In genomic region chr11:134139873-134140331, GRCh38 we compare ENCODE assay signal across 8 cellular contexts.
DNase-seq lines count a peak whose midpoint lies in the region; ATAC-seq and TF ChIP-seq lines count a peak whose summit lies in the region.

No MANE protein-coding gene starts in this region.

- no peak overlapping the region for H3K4me3 ChIP-seq in colonic mucosa

- H3K9ac ChIP-seq in colonic mucosa (ENCODE audit: low read depth in 2 of 2, low read length in 2 of 2): no peak overlapping the region

- intact Hi-C loops in colonic mucosa (cut with DNase I): loop anchor here (2.0 kb wide), 2 partner anchors 89 to 213 kb away; no protein-coding TSS in a partner anchor

- no peaks in the 10 kb centered on the region for H3K9me3 ChIP-seq in colonic mucosa

- TF ChIP-seq CTCF in colonic mucosa (IDR thresholded peaks at IDR 0.05): peak; percentile 67

- H3K4me1 ChIP-seq in colonic mucosa: no peaks in the 10 kb centered on the region

- no peak overlapping the region for H3K27ac ChIP-seq in colonic mucosa

- ATAC-seq in GM21529 (IDR thresholded peaks at IDR 0.05; ENCODE audit: unreplicated experiment) (peak; percentile 72), left lobe of liver (peak; percentile 93)

- no peaks in the 10 kb centered on the region for H3K36me3 ChIP-seq in colonic mucosa

- DNase-seq in DMS53 (lab: John Stamatoyannopoulos, UW): peak; percentile 85
- DNase-seq in NCI-H1417 treated with DMSO at 0.1 percent for 48 hours (lab: John Stamatoyannopoulos, UW): peak; percentile 9
- DNase-seq in UCSD-AML1 (lab: John Stamatoyannopoulos, UW; ENCODE audit: unreplicated experiment): peak; percentile 21
- peak; percentile 61 for DNase-seq in colonic mucosa
- DNase-seq in left lobe of liver (ENCODE audit: low spot score): no peak
- peak; percentile 21 to 22 for DNase-seq in stimulated activated CD4-positive, alpha-beta T cell treated with anti-CD3 and anti-CD28 coated beads, Interleukin-4, amount 100 ng/mL, for 4 hours
- DNase-seq in cortex of kidney (lab: John Stamatoyannopoulos, UW): no peak

- H3K27me3 ChIP-seq in colonic mucosa: no peaks in the 10 kb centered on the region

Comparison
In these comparisons a context has a peak if more than half of its experiments do, and no peak if none do; other contexts are left out.
1. DNase-seq: peak in DMS53 (single experiment), NCI-H1417 treated with DMSO at 0.1 percent for 48 hours (single experiment), UCSD-AML1 (single experiment), colonic mucosa (single experiment) and stimulated activated CD4-positive, alpha-beta T cell treated with anti-CD3 and anti-CD28 coated beads, Interleukin-4, amount 100 ng/mL, for 4 hours (2 of 2); none in left lobe of liver (single experiment) and cortex of kidney (single experiment).